ENCODE assay signal across 11 cellular contexts in genomic region chr22:17734197-17734596, GRCh38. TPM values are rescaled to one million over a fixed set of nuclear protein-coding genes. Genes with fewer than 3 reads are reported as not detected.
DNase-seq lines count a peak whose midpoint lies in the region; ATAC-seq and TF ChIP-seq lines count a peak whose summit lies in the region.
"Had no signal": no experiment of that assay in that cellular context is flagged by ENCODE, and none has a peak within 500 bp of the region (broad histone marks: within the 10 kb centered on the region; RNA-seq: fewer than 3 reads in every experiment).

No MANE protein-coding gene starts in this region.

- H3K4me3 ChIP-seq in SJCRH30 (no peak overlapping the region), cardiac fibroblast (replicated peaks in 1 of 2; ENCODE audit: low read depth in 2 of 2, low read length in 2 of 2) (no peak overlapping the region)

- peak; percentile 72 to 83 for ATAC-seq in activated T-cell treated with anti-CD3 and anti-CD28 coated beads, Interleukin-2, amount 50 U/mL, for 4 hours
- ATAC-seq in stimulated activated effector memory CD8-positive, alpha-beta T cell treated with anti-CD3 and anti-CD28 coated beads, Interleukin-12 subunit alpha, Interleukin-12 subunit beta, amount 100 ng/mL, for 72 hours: peak; percentile 98
- ATAC-seq in GM21528 (IDR thresholded peaks at IDR 0.05; ENCODE audit: low FRiP score, unreplicated experiment): no peak

- no peaks in the 10 kb centered on the region for H3K9me3 Mint-ChIP-seq in activated T-cell treated with anti-CD3 and anti-CD28 coated beads, Interleukin-2, amount 50 U/mL, for 4 hours
- H3K9me3 Mint-ChIP-seq in stimulated activated effector memory CD8-positive, alpha-beta T cell treated with anti-CD3 and anti-CD28 coated beads, Interleukin-12 subunit alpha, Interleukin-12 subunit beta, amount 100 ng/mL, for 72 hours: no peaks in the 10 kb centered on the region

- H3K4me1 ChIP-seq in SJCRH30: peaks cover 22% of the 10 kb centered on the region

- H3K9me3 ChIP-seq in SJCRH30 (replicated peaks): no peaks in the 10 kb centered on the region

- H3K4me1 Mint-ChIP-seq in activated T-cell treated with anti-CD3 and anti-CD28 coated beads, Interleukin-2, amount 50 U/mL, for 4 hours (ENCODE audit: low read depth): peaks cover 15% of the 10 kb centered on the region
- H3K4me1 Mint-ChIP-seq in stimulated activated effector memory CD8-positive, alpha-beta T cell treated with anti-CD3 and anti-CD28 coated beads, Interleukin-12 subunit alpha, Interleukin-12 subunit beta, amount 100 ng/mL, for 72 hours: peaks cover 21% of the 10 kb centered on the region

- TF ChIP-seq CTCF in cardiac fibroblast (IDR thresholded peaks at IDR 0.05; ENCODE audit: low read depth, low read length): no peak

- peak overlapping the region; percentile 1 for H3K27ac Mint-ChIP-seq in stimulated activated effector memory CD8-positive, alpha-beta T cell treated with anti-CD3 and anti-CD28 coated beads, Interleukin-12 subunit alpha, Interleukin-12 subunit beta, amount 100 ng/mL, for 72 hours

- peaks cover 45% of the 10 kb centered on the region for H3K36me3 ChIP-seq in SJCRH30

- H3K27me3 ChIP-seq in SJCRH30: no peaks in the 10 kb centered on the region

- H3K27ac ChIP-seq in SJCRH30: peak overlapping the region; percentile 21; the same call in 1 of the 2 replicates
- H3K27ac ChIP-seq: C4-2B had no signal

- no peak for DNase-seq in activated T-cell treated with anti-CD3 and anti-CD28 coated beads, Interleukin-2, amount 50 U/mL, for 4 hours
- DNase-seq in activated T-cell treated with anti-CD3 and anti-CD28 coated beads, Interleukin-2, amount 50 U/mL, for 1 hour: no peak
- no peak for DNase-seq in SJCRH30
- peak; percentile 36 to 69 for DNase-seq in cardiac fibroblast (ENCODE audit: low read depth in 2 of 2)
- peak in 1 of 2 donors; percentile 60 for DNase-seq in stimulated activated effector memory CD8-positive, alpha-beta T cell treated with anti-CD3 and anti-CD28 coated beads, Interleukin-12 subunit alpha, Interleukin-12 subunit beta, amount 100 ng/mL, for 72 hours (ENCODE audit: low spot score in 2 of 2)
- DNase-seq in NCI-H1105 (lab: John Stamatoyannopoulos, UW): no peak
- no peak for DNase-seq in NK-92 treated with Interleukin-12 subunit alpha and Interleukin-12 subunit beta, amount 100 ng/mL, for 24 hours (lab: John Stamatoyannopoulos, UW)
- DNase-seq: effector CD4-positive, alpha-beta T cell; MM.1S had no signal

- peaks cover 18% of the 10 kb centered on the region for H3K36me3 Mint-ChIP-seq in activated T-cell treated with anti-CD3 and anti-CD28 coated beads, Interleukin-2, amount 50 U/mL, for 4 hours (ENCODE audit: insufficient read depth)
- H3K36me3 Mint-ChIP-seq in stimulated activated effector memory CD8-positive, alpha-beta T cell treated with anti-CD3 and anti-CD28 coated beads, Interleukin-12 subunit alpha, Interleukin-12 subunit beta, amount 100 ng/mL, for 72 hours: peaks cover 63% of the 10 kb centered on the region

- no peak overlapping the region for H3K4me3 Mint-ChIP-seq in activated T-cell treated with anti-CD3 and anti-CD28 coated beads, Interleukin-2, amount 50 U/mL, for 4 hours
- H3K4me3 Mint-ChIP-seq in stimulated activated effector memory CD8-positive, alpha-beta T cell treated with anti-CD3 and anti-CD28 coated beads, Interleukin-12 subunit alpha, Interleukin-12 subunit beta, amount 100 ng/mL, for 72 hours: no peak overlapping the region

- H3K27me3 Mint-ChIP-seq in activated T-cell treated with anti-CD3 and anti-CD28 coated beads, Interleukin-2, amount 50 U/mL, for 4 hours (ENCODE audit: low read depth): no peaks in the 10 kb centered on the region

RNA-seq across cellular contexts. Expression of gene BID, which starts 40.1 kb away (rescaled TPM):
- total RNA-seq in activated T-cell treated with anti-CD3 and anti-CD28 coated beads, Interleukin-2, amount 50 U/mL, for 4 hours: 10 to 100 TPM; 30.3 to 39.5 (median 36.5) TPM
- 39.9 and 54.0 TPM in 2 replicates for total RNA-seq in SJCRH30 (2014; rRNA removed; shearing (Covaris generic))

Comparison
In these comparisons a context has a peak if more than half of its experiments do, and no peak if none do; other contexts are left out.
1. DNase-seq: peak in cardiac fibroblast (2 of 2); none in activated T-cell treated with anti-CD3 and anti-CD28 coated beads, Interleukin-2, amount 50 U/mL, for 4 hours (single experiment), activated T-cell treated with anti-CD3 and anti-CD28 coated beads, Interleukin-2, amount 50 U/mL, for 1 hour (single experiment), SJCRH30 (0 of 2), NCI-H1105 (single experiment) and NK-92 treated with Interleukin-12 subunit alpha and Interleukin-12 subunit beta, amount 100 ng/mL, for 24 hours (single experiment).